2 cellular contexts compared by ENCODE assay signal in genomic region chr15:67066041-67067021, GRCh38.
TF ChIP-seq lines count a peak whose summit lies in the region.

No MANE protein-coding gene starts in this region.

TF ChIP-seq in K562, 482 proteins besides CTCF, POLR2A, EP300 and RAD21 (continued from another document and continues in another):
- TF ChIP-seq CLOCK (CRISPR knock-in tag; IDR thresholded peaks at IDR 0.05; ENCODE audit: borderline replicate concordance) (no peak), ZFPM2 (CRISPR knock-in tag; IDR thresholded peaks at IDR 0.05) (no peak), MYC (IDR thresholded peaks at IDR 0.05; ENCODE audit: low read depth, low read length) (0 out of 2 replicates have a peak, but pooled peaks have one; percentile 4), MYC (CRISPR knock-in tag; IDR thresholded peaks at IDR 0.05; ENCODE audit: borderline replicate concordance, low read depth) (0 out of 2 replicates have a peak, but pooled peaks have one; percentile 51), GABPB1 (CRISPR knock-in tag; IDR thresholded peaks at IDR 0.05) (0 out of 2 replicates have a peak, but pooled peaks have one; percentile 31), RERE (CRISPR knock-in tag; IDR thresholded peaks at IDR 0.05; ENCODE audit: borderline replicate concordance) (no peak), E2F6 (IDR thresholded peaks at IDR 0.05; ENCODE audit: borderline replicate concordance in 1 of 2, extremely low read depth in 1 of 2, insufficient read depth in 1 of 2, insufficient read length in 1 of 2, low read depth in 1 of 2, low read length in 1 of 2, poor library complexity in 1 of 2, severe bottlenecking in 1 of 2) (peak in 1 of 2 experiments; percentile 42), CHD1 (IDR thresholded peaks at IDR 0.05; ENCODE audit: low read length) (peak; percentile 65), ZFP91 (CRISPR knock-in tag; IDR thresholded peaks at IDR 0.05) (no peak), HDAC1 (IDR thresholded peaks at IDR 0.05) (no peak; a peak in 1 of 4 replicates), ZNF830 (CRISPR knock-in tag; IDR thresholded peaks at IDR 0.05) (no peak), MNT (conservative IDR thresholded peaks at IDR 0.05) (peak; percentile 36 to 45; a peak in 3 of 4 replicates)

TF ChIP-seq in HepG2, 621 proteins besides CTCF, POLR2A, EP300 and RAD21 (continued from another document):
- 0 out of 2 replicates have a peak, but pooled peaks have one; percentile 26 for TF ChIP-seq SNAPC4 (CRISPR knock-in tag; IDR thresholded peaks at IDR 0.05)
- peak; percentile 30; the same call in 1 of the 2 replicates for TF ChIP-seq MXD1 (CRISPR knock-in tag; IDR thresholded peaks at IDR 0.05)
- peak; percentile 24; the same call in 1 of the 2 replicates for TF ChIP-seq ARID4A (CRISPR knock-in tag; IDR thresholded peaks at IDR 0.05; ENCODE audit: borderline replicate concordance)
- 0 out of 2 replicates have a peak, but pooled peaks have one; percentile 4 for TF ChIP-seq POLR2G (IDR thresholded peaks at IDR 0.05; ENCODE audit: low read depth, low read length)
